In the genomic region with DNA sequence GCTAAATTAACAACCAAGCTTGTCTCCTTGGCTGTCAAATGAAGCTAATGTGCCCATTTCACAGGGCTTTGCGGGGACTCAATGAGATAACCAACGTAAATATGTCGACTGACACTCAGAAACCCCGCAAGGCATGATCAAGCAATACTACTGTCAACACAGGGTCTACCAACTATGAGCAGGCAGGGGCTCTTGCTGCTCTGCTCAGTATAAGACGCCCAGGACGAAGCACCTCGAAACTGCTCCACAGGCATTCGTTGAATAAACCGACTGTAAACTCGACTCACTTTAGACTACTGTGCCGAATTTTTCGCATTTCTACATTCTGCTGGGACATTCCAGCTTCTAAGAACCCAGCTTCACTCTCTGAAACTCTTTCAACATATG, we compare ENCODE assay signal across 8 cellular contexts. TPM values are rescaled to one million over a fixed set of nuclear protein-coding genes. Genes with fewer than 3 reads are reported as not detected.
A peak's percentile ranks its signal among the peaks of the same experiment; 100 is the strongest.
DNase-seq lines count a peak whose midpoint lies in the region; ATAC-seq, FAIRE-seq and TF ChIP-seq lines count a peak whose summit lies in the region.

No MANE protein-coding gene starts in this region.

- WGBS in pancreas, 2 donors: 30 to 34% methylated on average over 12 of the region's 12 CpGs

- H3K4me2 ChIP-seq in endothelial cell of umbilical vein (ENCODE audit: insufficient read depth, low read length): peak overlapping the region; percentile 92

- BruUV-seq in endothelial cell of umbilical vein (replicated peaks; lab: Mats Ljungman, UMichigan): TSS peak; percentile 57

- FAIRE-seq in endothelial cell of umbilical vein (lab: Jason Lieb, UNC) (no peak), pancreas (lab: Jason Lieb, UNC) (no peak)

- H3K9me1 ChIP-seq in endothelial cell of umbilical vein (replicated peaks; ENCODE audit: control insufficient read depth, extremely low read depth, insufficient read depth, low read length): no peaks in the 10 kb centered on the region

- POLR2A ChIA-PET in endothelial cell of umbilical vein (lab: Charles Lee): no interaction called here
- POLR2A ChIA-PET in GM10248 (lab: Yijun Ruan, JAX): no interaction called here

- peak overlapping the region; percentile 99 for H2AFZ ChIP-seq in endothelial cell of umbilical vein (ENCODE audit: low read depth, low read length)

- H4K20me1 ChIP-seq in endothelial cell of umbilical vein (replicated peaks; ENCODE audit: control insufficient read depth, extremely low read depth, insufficient read depth, low read length): no peaks in the 10 kb centered on the region

- H3K4me3 ChIP-seq in endothelial cell of umbilical vein (replicated peaks in 1 of 3; ENCODE audit: insufficient read depth in 1 of 3, low read depth in 1 of 3, low read length in 3 of 3) (peak overlapping the region; percentile 71 to 85 (median 81)), pancreas (peak overlapping the region; percentile 34 to 63 (median 42))

- CTCF ChIA-PET in endothelial cell of umbilical vein (lab: Charles Lee): interaction anchor here (1.2 to 1.5 kb wide), 3 partner anchors 11 to 18 kb away, joined by 4 to 8 read pairs (median 4); no protein-coding TSS in a partner anchor
- CTCF ChIA-PET in GM10248 (lab: Yijun Ruan, JAX): no interaction called here

- no peaks in the 10 kb centered on the region for H3K36me3 ChIP-seq in endothelial cell of umbilical vein (ENCODE audit: control insufficient read depth in 2 of 2, extremely low read depth in 1 of 2, insufficient read depth in 2 of 2, low read length in 2 of 2)
- H3K36me3 ChIP-seq in pancreas: no peaks in the 10 kb centered on the region

- intact Hi-C loops in endothelial cell of umbilical vein (cut with micrococcal nuclease): loop anchor here (2.0 to 5.0 kb wide), 3 partner anchors 118 to 288 kb away; no protein-coding TSS in a partner anchor
- intact Hi-C loops in pancreas (cut with DNase I): no loop called here

- TF ChIP-seq POLR2A in endothelial cell of umbilical vein (IDR thresholded peaks at IDR 0.05; ENCODE audit: low read depth, low read length): no peak

- H3K9me3 ChIP-seq in endothelial cell of umbilical vein (replicated peaks; ENCODE audit: control insufficient read depth, insufficient read depth, low read length) (no peaks in the 10 kb centered on the region), pancreas (no peaks in the 10 kb centered on the region)

- no peak overlapping the region for H3K9ac ChIP-seq in endothelial cell of umbilical vein (replicated peaks; ENCODE audit: extremely low read depth, insufficient read depth, low read length)

- TF ChIP-seq CTCF in endothelial cell of umbilical vein (IDR thresholded peaks at IDR 0.05; ENCODE audit: extremely low read depth in 1 of 2, insufficient read depth in 1 of 2, low read depth in 1 of 2, low read length in 2 of 2): no peak
- no peak for TF ChIP-seq CTCF in pancreas (IDR thresholded peaks at IDR 0.05)
- TF ChIP-seq CTCF in GM10248 (IDR thresholded peaks at IDR 0.05; ENCODE audit: control extremely low read depth, extremely low read depth, low read depth, missing control alignments): no peak

- H3K79me2 ChIP-seq in endothelial cell of umbilical vein (ENCODE audit: control insufficient read depth, insufficient read depth, low read length): no peaks in the 10 kb centered on the region

- dilution Hi-C loops in endothelial cell of umbilical vein (cut with MboI; ENCODE audit: extremely low pct_ligation_motif_present, low sequenced_read_pairs): no loop called here

- ATAC-seq in pancreas: peak in 2 of 4 donors; percentile 3 to 10
- ATAC-seq in GM21447 (IDR thresholded peaks at IDR 0.05; ENCODE audit: unreplicated experiment): no peak

- H3K27ac ChIP-seq in endothelial cell of umbilical vein (ENCODE audit: insufficient read depth, low read depth, low read length) (peak overlapping the region; percentile 39), pancreas (peak overlapping the region in 1 of 4 donors; percentile 66)

- DNase-seq in G401 (ENCODE audit: low spot score) (peak; percentile 11), NCI-H69 (lab: John Stamatoyannopoulos, UW) (peak; percentile 48), endothelial cell of umbilical vein (ENCODE audit: low read depth, low spot score) (no peak), pancreas (no peak), SHP77 treated with DMSO at 0.1 percent for 48 hours (lab: John Stamatoyannopoulos, UW) (no peak), GM10248 (ENCODE audit: extremely low spot score) (no peak), GM03348 (ENCODE audit: low spot score) (no peak)

- in situ Hi-C loops in G401 (cut with HindIII; ENCODE audit: low sequenced_read_pairs): no loop called here

- no peaks in the 10 kb centered on the region for H3K27me3 ChIP-seq in endothelial cell of umbilical vein (ENCODE audit: control insufficient read depth in 2 of 2, insufficient read depth in 2 of 2, low read length in 2 of 2)
- H3K27me3 ChIP-seq in pancreas: no peaks in the 10 kb centered on the region

- peaks cover 9% of the 10 kb centered on the region for H3K4me1 ChIP-seq in endothelial cell of umbilical vein (ENCODE audit: control insufficient read depth, extremely low read depth, insufficient read depth, low read length)
- peaks cover 0 to 6% (median 4%) of the 10 kb centered on the region in 3 donors for H3K4me1 ChIP-seq in pancreas

TF ChIP-seq in endothelial cell of umbilical vein, 7 proteins besides CTCF, POLR2A, EP300 and RAD21:
- TF ChIP-seq POLR2AphosphoS5 (IDR thresholded peaks at IDR 0.05; ENCODE audit: insufficient read depth, low read depth, low read length) (no peak), GATA2 (IDR thresholded peaks at IDR 0.05; ENCODE audit: insufficient read depth, insufficient read length, low read depth, low read length) (no peak), EZH2 (IDR thresholded peaks at IDR 0.05; ENCODE audit: borderline replicate concordance, low read depth, low read length, severe bottlenecking) (no peak), JUN (IDR thresholded peaks at IDR 0.05; ENCODE audit: borderline replicate concordance, insufficient read depth, insufficient read length, low read depth) (no peak), FOS (IDR thresholded peaks at IDR 0.05; ENCODE audit: borderline replicate concordance, insufficient read depth, low read length) (no peak), MYC (IDR thresholded peaks at IDR 0.05; ENCODE audit: low read depth, low read length) (no peak)
- TF ChIP-seq, protein P1, sequence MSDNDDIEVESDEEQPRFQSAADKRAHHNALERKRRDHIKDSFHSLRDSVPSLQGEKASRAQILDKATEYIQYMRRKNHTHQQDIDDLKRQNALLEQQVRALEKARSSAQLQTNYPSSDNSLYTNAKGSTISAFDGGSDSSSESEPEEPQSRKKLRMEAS (IDR thresholded peaks at IDR 0.05; ENCODE audit: insufficient read depth, insufficient read length): no peak

RNA-seq across cellular contexts. Expression of a gene that starts 55.0 kb away (rescaled TPM):
- total RNA-seq in G401 (2014; rRNA removed; shearing (Covaris generic)): not detected in 2 replicates
- total RNA-seq in endothelial cell of umbilical vein (not detected in 2 replicates), pancreas (not detected)
- polyA plus RNA-seq in endothelial cell of umbilical vein (not detected in 2 replicates), pancreas (under 1 TPM in 1 of 2 donors, not detected in 1; 0.12 TPM)
- polyA plus RNA-seq in endothelial cell of umbilical vein (2011; cell fraction: cytosol; rRNA removed): not detected in 2 replicates
- polyA plus RNA-seq in endothelial cell of umbilical vein (2011; cell fraction: nucleus; rRNA removed): not detected in 2 replicates
- not detected in 2 replicates for polyA plus RNA-seq in endothelial cell of umbilical vein (2012)
- not detected in 2 replicates for polyA minus RNA-seq in endothelial cell of umbilical vein
- polyA minus RNA-seq in endothelial cell of umbilical vein (2011; cell fraction: cytosol; rRNA and poly(A)+ RNA removed): not detected
- polyA minus RNA-seq in endothelial cell of umbilical vein (2011; cell fraction: nucleus; rRNA and poly(A)+ RNA removed): not detected in 2 replicates

Comparison
In these comparisons a context has a peak if more than half of its experiments do, and no peak if none do; other contexts are left out.
1. DNase-seq: peak in G401 (single experiment) and NCI-H69 (single experiment); none in endothelial cell of umbilical vein (single experiment), pancreas (0 of 6), SHP77 treated with DMSO at 0.1 percent for 48 hours (single experiment), GM10248 (single experiment) and GM03348 (single experiment).